13 cellular contexts compared by ENCODE assay signal in genomic region chr7:48251766-48252165, GRCh38.
DNase-seq lines count a peak whose midpoint lies in the region; ATAC-seq, FAIRE-seq and TF ChIP-seq lines count a peak whose summit lies in the region.
"Had no signal": no experiment of that assay in that cellular context is flagged by ENCODE, and none has a peak within 500 bp of the region (broad histone marks: within the 10 kb centered on the region; RNA-seq: fewer than 3 reads in every experiment).

No MANE protein-coding gene starts in this region.

- no peaks in the 10 kb centered on the region for H3K79me2 ChIP-seq in keratinocyte (ENCODE audit: control insufficient read depth, insufficient read depth, low read length)

- TF ChIP-seq CTCF in keratinocyte (optimal IDR thresholded peaks at IDR 0.05 in 1 of 3, IDR thresholded peaks at IDR 0.05 in 1 of 3, conservative IDR thresholded peaks at IDR 0.05 in 1 of 3; ENCODE audit: extremely low read depth in 1 of 3, insufficient read depth in 2 of 3, low read length in 3 of 3) (no peak), CD14-positive monocyte (IDR thresholded peaks at IDR 0.05) (no peak)

- ATAC-seq in GM21723 (IDR thresholded peaks at IDR 0.05; ENCODE audit: unreplicated experiment) = peak; percentile 94
- ATAC-seq in HG03439 (IDR thresholded peaks at IDR 0.05; ENCODE audit: unreplicated experiment) = peak; percentile 93

- no peak overlapping the region for H3K9ac ChIP-seq in keratinocyte (ENCODE audit: control insufficient read depth, extremely low read depth, insufficient read depth, low read length)

- H3K9me3 ChIP-seq in keratinocyte (ENCODE audit: control insufficient read depth, low read depth, low read length) = no peaks in the 10 kb centered on the region

- peaks cover 10% of the 10 kb centered on the region for H3K4me1 Mint-ChIP-seq in activated CD4-positive, alpha-beta T cell treated with anti-CD3 and anti-CD28 coated beads, Interleukin-2, amount 10 ng/mL, durations not matched to agents 24 days and 14 days
- peaks cover 6% of the 10 kb centered on the region for H3K4me1 Mint-ChIP-seq in activated CD4-positive, alpha-beta T cell treated with anti-CD3 and anti-CD28 coated beads, Interleukin-2, amount 10 ng/mL, durations not matched to agents 7 days and 5 days
- peaks cover 7% of the 10 kb centered on the region for H3K4me1 Mint-ChIP-seq in CD14-positive monocyte

- H3K4me2 ChIP-seq in keratinocyte (ENCODE audit: control insufficient read depth, extremely low read depth, insufficient read depth, low read depth, low read length) = no peak overlapping the region

- no peak overlapping the region for H3K27ac ChIP-seq in keratinocyte (ENCODE audit: control insufficient read depth, insufficient read depth, low read length)
- H3K27ac ChIP-seq: right atrium auricular region, SK-N-MC had no signal

- no peaks in the 10 kb centered on the region for H3K36me3 ChIP-seq in keratinocyte (ENCODE audit: control insufficient read depth in 2 of 2, extremely low read depth in 1 of 2, insufficient read depth in 2 of 2, low read length in 2 of 2)
- H3K36me3 ChIP-seq: right atrium auricular region had no signal

- CTCF ChIA-PET in activated CD4-positive, alpha-beta T cell treated with anti-CD3 and anti-CD28 coated beads, Interleukin-2, amount 10 ng/mL, durations not matched to agents 7 days and 5 days (lab: Charles Lee) = no interaction called here

- peaks cover 2% of the 10 kb centered on the region for H3K9me3 Mint-ChIP-seq in activated CD4-positive, alpha-beta T cell treated with anti-CD3 and anti-CD28 coated beads, Interleukin-2, amount 10 ng/mL, durations not matched to agents 24 days and 14 days
- no peaks in the 10 kb centered on the region for H3K9me3 Mint-ChIP-seq in activated CD4-positive, alpha-beta T cell treated with anti-CD3 and anti-CD28 coated beads, Interleukin-2, amount 10 ng/mL, durations not matched to agents 7 days and 5 days
- H3K9me3 Mint-ChIP-seq in CD14-positive monocyte = peaks cover 0 to 2% (median 0%) of the 10 kb centered on the region in 7 donors

- H3K27ac Mint-ChIP-seq in activated CD4-positive, alpha-beta T cell treated with anti-CD3 and anti-CD28 coated beads, Interleukin-2, amount 10 ng/mL, durations not matched to agents 24 days and 14 days = peak overlapping the region; percentile 3
- H3K27ac Mint-ChIP-seq in activated CD4-positive, alpha-beta T cell treated with anti-CD3 and anti-CD28 coated beads, Interleukin-2, amount 10 ng/mL, durations not matched to agents 7 days and 5 days = no peak overlapping the region
- H3K27ac Mint-ChIP-seq in CD14-positive monocyte = no peak overlapping the region

- no peaks in the 10 kb centered on the region for H3K36me3 Mint-ChIP-seq in activated CD4-positive, alpha-beta T cell treated with anti-CD3 and anti-CD28 coated beads, Interleukin-2, amount 10 ng/mL, durations not matched to agents 24 days and 14 days (ENCODE audit: low read depth)
- H3K36me3 Mint-ChIP-seq in activated CD4-positive, alpha-beta T cell treated with anti-CD3 and anti-CD28 coated beads, Interleukin-2, amount 10 ng/mL, durations not matched to agents 7 days and 5 days (ENCODE audit: low read depth) = no peaks in the 10 kb centered on the region
- peaks cover 0 to 3% of the 10 kb centered on the region in 2 donors for H3K36me3 Mint-ChIP-seq in CD14-positive monocyte

- dilution Hi-C loops in keratinocyte (cut with MboI; ENCODE audit: extremely low pct_ligation_motif_present, low sequenced_read_pairs) = no loop called here

- H3K9me1 ChIP-seq in keratinocyte (ENCODE audit: control insufficient read depth, extremely low read depth, insufficient read depth, low read length) = no peaks in the 10 kb centered on the region

- intact Hi-C loops in activated CD4-positive, alpha-beta T cell treated with anti-CD3 and anti-CD28 coated beads, Interleukin-2, amount 10 ng/mL, durations not matched to agents 24 days and 14 days (cut with micrococcal nuclease) = no loop called here
- intact Hi-C loops in CD14-positive monocyte (cut with micrococcal nuclease) = no loop called here

- peaks cover 7% of the 10 kb centered on the region for H3K4me1 ChIP-seq in keratinocyte (ENCODE audit: control insufficient read depth, extremely low read depth, insufficient read depth, low read length)
- H3K4me1 ChIP-seq: right atrium auricular region had no signal

- peak; percentile 36 for FAIRE-seq in keratinocyte (lab: Jason Lieb, UNC)

- no peak for DNase-seq in activated CD4-positive, alpha-beta T cell treated with anti-CD3 and anti-CD28 coated beads, Interleukin-2, amount 10 ng/mL, durations not matched to agents 24 days and 14 days
- DNase-seq in activated CD4-positive, alpha-beta T cell treated with anti-CD3 and anti-CD28 coated beads, Interleukin-2, amount 10 ng/mL, durations not matched to agents 7 days and 5 days = no peak
- no peak for DNase-seq in keratinocyte (ENCODE audit: low read depth, low spot score)
- no peak for DNase-seq in CD14-positive monocyte (ENCODE audit: low spot score)
- DNase-seq in activated naive CD4-positive, alpha-beta T cell treated with Interleukin-2 at 50 U/mL for 16 hours = no peak
- DNase-seq in HT-29 (ENCODE audit: low spot score) = no peak
- DNase-seq: activated T-cell treated with anti-CD3 and anti-CD28 coated beads, Interleukin-2, amount 50 U/mL, for 1 hour; effector CD8-positive, alpha-beta T cell; kidney glomerular epithelial cell had no signal

- H3K4me3 ChIP-seq in keratinocyte (ENCODE audit: control insufficient read depth in 2 of 3, extremely low read depth in 1 of 3, insufficient read depth in 2 of 3, low read depth in 1 of 3, low read length in 3 of 3) = no peak overlapping the region
- H3K4me3 ChIP-seq: right atrium auricular region, SK-N-MC had no signal

- no peak overlapping the region for H2AFZ ChIP-seq in keratinocyte (ENCODE audit: control insufficient read depth, low read length)

- no peaks in the 10 kb centered on the region for H3K27me3 Mint-ChIP-seq in activated CD4-positive, alpha-beta T cell treated with anti-CD3 and anti-CD28 coated beads, Interleukin-2, amount 10 ng/mL, durations not matched to agents 24 days and 14 days
- peaks cover 3% of the 10 kb centered on the region for H3K27me3 Mint-ChIP-seq in activated CD4-positive, alpha-beta T cell treated with anti-CD3 and anti-CD28 coated beads, Interleukin-2, amount 10 ng/mL, durations not matched to agents 7 days and 5 days
- no peaks in the 10 kb centered on the region for H3K27me3 Mint-ChIP-seq in CD14-positive monocyte (ENCODE audit: low read depth in 3 of 3)

- no peaks in the 10 kb centered on the region for H3K27me3 ChIP-seq in keratinocyte (ENCODE audit: control insufficient read depth, extremely low read depth, insufficient read depth, low read length)
- H3K27me3 ChIP-seq: right atrium auricular region had no signal

- H4K20me1 ChIP-seq in keratinocyte (ENCODE audit: control insufficient read depth, extremely low read depth, insufficient read depth, low read length) = no peaks in the 10 kb centered on the region

- no peak overlapping the region for H3K4me3 Mint-ChIP-seq in activated CD4-positive, alpha-beta T cell treated with anti-CD3 and anti-CD28 coated beads, Interleukin-2, amount 10 ng/mL, durations not matched to agents 24 days and 14 days
- H3K4me3 Mint-ChIP-seq in activated CD4-positive, alpha-beta T cell treated with anti-CD3 and anti-CD28 coated beads, Interleukin-2, amount 10 ng/mL, durations not matched to agents 7 days and 5 days = no peak overlapping the region
- no peak overlapping the region for H3K4me3 Mint-ChIP-seq in CD14-positive monocyte

- POLR2A ChIA-PET in activated CD4-positive, alpha-beta T cell treated with anti-CD3 and anti-CD28 coated beads, Interleukin-2, amount 10 ng/mL, durations not matched to agents 7 days and 5 days (lab: Charles Lee) = no interaction called here
